ENCODE assay signal across 8 cellular contexts in the genomic region with DNA sequence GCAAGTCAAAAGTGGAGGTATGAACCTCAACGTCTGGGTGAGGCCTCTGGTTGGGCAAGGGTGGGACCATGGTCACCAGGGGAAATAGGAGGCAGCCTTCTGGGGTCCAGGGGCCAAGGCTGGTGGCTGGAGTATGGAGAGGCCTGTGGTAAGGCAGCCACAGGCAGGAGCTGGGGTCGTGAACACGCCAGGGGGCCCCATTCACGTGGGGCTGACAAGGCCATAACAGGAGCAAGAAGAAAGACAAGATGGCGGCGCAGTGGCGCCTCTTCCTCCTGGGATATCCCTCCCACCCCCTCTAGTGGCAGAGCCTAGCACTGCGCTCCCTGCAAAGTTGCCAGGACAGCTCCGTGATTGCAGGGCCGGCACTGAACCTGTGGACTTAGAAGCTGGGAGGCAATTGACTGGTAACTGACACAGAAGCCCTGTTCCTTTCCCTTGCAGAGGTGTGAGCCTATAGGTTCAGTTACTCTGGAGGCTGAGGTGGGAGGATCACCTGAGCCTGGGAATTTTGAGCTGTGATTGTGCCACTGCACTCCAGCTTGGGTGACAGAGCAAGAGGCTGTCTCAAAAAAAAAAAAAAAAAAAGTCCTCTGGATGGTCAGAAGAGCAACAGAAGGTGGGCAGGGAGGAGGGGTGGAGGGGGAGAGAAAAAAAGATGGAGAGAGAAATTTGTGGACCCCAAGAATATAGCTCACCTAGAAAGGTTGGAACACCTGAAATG. TPM values are rescaled to one million over a fixed set of nuclear protein-coding genes. Genes with fewer than 3 reads are reported as not detected.
DNase-seq lines count a peak whose midpoint lies in the region; ATAC-seq, FAIRE-seq and TF ChIP-seq lines count a peak whose summit lies in the region.

No MANE protein-coding gene starts in this region.

- H3K9me3 Mint-ChIP-seq in astrocyte (ENCODE audit: unreplicated experiment), result peaks cover 7% of the 10 kb centered on the region

- H3K27me3 ChIP-seq in astrocyte (ENCODE audit: insufficient read depth, low read length) (no peaks in the 10 kb centered on the region), hepatocyte (no peaks in the 10 kb centered on the region), smooth muscle cell (ENCODE audit: low read depth) (no peaks in the 10 kb centered on the region)

- no peaks in the 10 kb centered on the region for H3K27me3 Mint-ChIP-seq in astrocyte (ENCODE audit: low read depth, unreplicated experiment)

- H3F3A ChIP-seq in smooth muscle cell (ENCODE audit: low read depth), result no peaks in the 10 kb centered on the region

- FAIRE-seq in astrocyte (lab: Jason Lieb, UNC), result no peak

- no peaks in the 10 kb centered on the region for H3K9me2 ChIP-seq in hepatocyte (replicated peaks; ENCODE audit: insufficient read depth)

- H3K4me1 Mint-ChIP-seq in astrocyte (ENCODE audit: low read depth, unreplicated experiment), result no peaks in the 10 kb centered on the region

- H3K4me3 ChIP-seq in astrocyte (ENCODE audit: insufficient read depth, low read depth, low read length) (no peak overlapping the region), hepatocyte (no peak overlapping the region), smooth muscle cell (no peak overlapping the region)

- no peak for ATAC-seq in GM21528 (IDR thresholded peaks at IDR 0.05; ENCODE audit: low FRiP score, unreplicated experiment)
- ATAC-seq in GM18867 (IDR thresholded peaks at IDR 0.05; ENCODE audit: unreplicated experiment), result no peak

- 33% methylated on average over 10 of the region's 10 CpGs for WGBS in hepatocyte (ENCODE audit: low lambda C conversion rate, missing lambda C conversion rate)
- WGBS in smooth muscle cell (ENCODE audit: low lambda C conversion rate), result 27% methylated on average over 7 of the region's 10 CpGs

- H3K36me3 Mint-ChIP-seq in astrocyte (ENCODE audit: low read depth, unreplicated experiment), result peaks cover 4% of the 10 kb centered on the region

- H3K4me3 Mint-ChIP-seq in astrocyte (ENCODE audit: unreplicated experiment), result no peak overlapping the region

- H3K79me2 ChIP-seq in astrocyte (ENCODE audit: insufficient read depth, low read length) (no peaks in the 10 kb centered on the region), hepatocyte (no peaks in the 10 kb centered on the region), smooth muscle cell (ENCODE audit: low read depth) (no peaks in the 10 kb centered on the region)

- TF ChIP-seq CTCF in GM12874 (IDR thresholded peaks at IDR 0.05; ENCODE audit: insufficient read depth, low read depth, low read length) (peak; percentile 96), astrocyte (IDR thresholded peaks at IDR 0.05; ENCODE audit: insufficient read depth, low read depth, low read length) (peak; percentile 84), hepatocyte (IDR thresholded peaks at IDR 0.05; ENCODE audit: poor library complexity) (peak; percentile 66), smooth muscle cell (IDR thresholded peaks at IDR 0.05; ENCODE audit: borderline replicate concordance, insufficient read depth, poor library complexity, severe bottlenecking) (peak; percentile 80)

- H3K4me2 ChIP-seq in astrocyte (ENCODE audit: low read length), result no peak overlapping the region
- peak overlapping the region; percentile 53 for H3K4me2 ChIP-seq in hepatocyte
- H3K4me2 ChIP-seq in smooth muscle cell, result peak overlapping the region; percentile 60

- H4K20me1 ChIP-seq in astrocyte (ENCODE audit: insufficient read depth, low read length) (no peaks in the 10 kb centered on the region), hepatocyte (ENCODE audit: insufficient read depth, poor library complexity, severe bottlenecking) (no peaks in the 10 kb centered on the region), smooth muscle cell (ENCODE audit: low read depth) (no peaks in the 10 kb centered on the region)

- H3K9me3 ChIP-seq in astrocyte (ENCODE audit: insufficient read depth, low read depth, low read length) (no peaks in the 10 kb centered on the region), hepatocyte (ENCODE audit: low read depth) (no peaks in the 10 kb centered on the region), smooth muscle cell (replicated peaks; ENCODE audit: low read depth) (no peaks in the 10 kb centered on the region)

- no peak overlapping the region for H3K9ac ChIP-seq in astrocyte (ENCODE audit: low read length)
- H3K9ac ChIP-seq in smooth muscle cell (ENCODE audit: low read depth), result no peak overlapping the region

- peak overlapping the region; percentile 64 for H3K27ac Mint-ChIP-seq in astrocyte (ENCODE audit: unreplicated experiment)

- DNase-seq in NAMALWA (ENCODE audit: low spot score), result peak; percentile 84
- peak; percentile 57 for DNase-seq in T-helper 9 cell
- peak; percentile 28 for DNase-seq in astrocyte (ENCODE audit: low read depth)
- DNase-seq in hepatocyte (ENCODE audit: low spot score), result peak; percentile 84
- DNase-seq in smooth muscle cell (lab: John Stamatoyannopoulos, UW; ENCODE audit: unreplicated experiment), result peak; percentile 28

- H3K27ac ChIP-seq in astrocyte (ENCODE audit: low read depth, low read length) (no peak overlapping the region), hepatocyte (no peak overlapping the region), smooth muscle cell (ENCODE audit: low read depth) (no peak overlapping the region)

- H2AFZ ChIP-seq in astrocyte (ENCODE audit: low read depth, low read length) (peak overlapping the region; percentile 78), hepatocyte (peak overlapping the region; percentile 88), smooth muscle cell (ENCODE audit: low read depth) (peak overlapping the region; percentile 87)

- no peaks in the 10 kb centered on the region for H3K36me3 ChIP-seq in astrocyte (ENCODE audit: insufficient read depth, low read length)
- no peaks in the 10 kb centered on the region for H3K36me3 ChIP-seq in hepatocyte (replicated peaks; ENCODE audit: insufficient read depth, low read depth)
- H3K36me3 ChIP-seq in smooth muscle cell (ENCODE audit: low read depth), result no peaks in the 10 kb centered on the region

- H3K4me1 ChIP-seq in astrocyte (ENCODE audit: insufficient read depth, low read length), result no peaks in the 10 kb centered on the region
- H3K4me1 ChIP-seq in hepatocyte (ENCODE audit: insufficient read depth), result no peaks in the 10 kb centered on the region
- no peaks in the 10 kb centered on the region for H3K4me1 ChIP-seq in smooth muscle cell (ENCODE audit: low read depth)

RNA-seq across cellular contexts. Expression of a gene that starts 19.7 kb away (rescaled TPM):
- total RNA-seq in astrocyte (not detected in 2 replicates), hepatocyte (not detected in 2 replicates), smooth muscle cell (not detected in 2 replicates)
- polyA plus RNA-seq in hepatocyte (1.3 TPM in 1 of 2 replicates, not detected in the other), smooth muscle cell (0.58 and 0.80 TPM in 2 replicates)

RNA-seq across cellular contexts. Expression of a gene that starts 50.8 kb away (rescaled TPM):
- total RNA-seq in astrocyte (not detected in 2 replicates), hepatocyte (not detected in 2 replicates), smooth muscle cell (not detected in 2 replicates)
- polyA plus RNA-seq in hepatocyte (not detected in 2 replicates), smooth muscle cell (not detected in 2 replicates)

RNA-seq across cellular contexts. Expression of a gene that starts 55.3 kb away (rescaled TPM):
- total RNA-seq in astrocyte (not detected in 2 replicates), hepatocyte (not detected in 2 replicates), smooth muscle cell (not detected in 2 replicates)
- polyA plus RNA-seq in hepatocyte (not detected in 2 replicates), smooth muscle cell (0.19 TPM in 1 of 2 replicates, not detected in the other)

Comparison
In these comparisons a context has a peak if more than half of its experiments do, and no peak if none do; other contexts are left out.
1. DNase-seq: peak in every context shown above with its lines; median percentile 84 in NAMALWA; 84 in hepatocyte; 57 in T-helper 9 cell; 28 in astrocyte; 28 in smooth muscle cell.